ENCODE assay signal across 25 cellular contexts in genomic region chr2:76385943-76386342, GRCh38.
"Had no signal": no experiment of that assay in that cellular context is flagged by ENCODE, and none has a peak within 500 bp of the region (broad histone marks: within the 10 kb centered on the region; RNA-seq: fewer than 3 reads in every experiment).

No MANE protein-coding gene starts in this region.

- ATAC-seq: esophagus mucosa, gastrocnemius medialis, heart right ventricle, left cardiac atrium, left lung, left ventricle myocardium superior, lower lobe of right lung, mucosa of descending colon had no signal

- H3K4me3 Mint-ChIP-seq: dendritic cell treated with granulocyte-macrophage colony-stimulating factor and Interleukin-4, amounts not matched to agents 40 ng/mL and 50 ng/mL, for 4 days; endodermal cell; mesothelial cell of epicardium had no signal

- H3K36me3 ChIP-seq: colonic mucosa, esophagus squamous epithelium, gastrocnemius medialis, heart right ventricle, left lung, lower lobe of right lung had no signal

- H3K27me3 ChIP-seq: colonic mucosa, esophagus squamous epithelium, gastrocnemius medialis, heart right ventricle, left lung had no signal

- H3K27ac Mint-ChIP-seq: dendritic cell treated with granulocyte-macrophage colony-stimulating factor and Interleukin-4, amounts not matched to agents 40 ng/mL and 50 ng/mL, for 4 days; endodermal cell; mesothelial cell of epicardium; naive B cell had no signal

- H3K36me3 Mint-ChIP-seq: mesothelial cell of epicardium, naive B cell had no signal

- H3K27ac ChIP-seq: colonic mucosa, epithelial cell of prostate, esophagus squamous epithelium, gastrocnemius medialis, heart right ventricle, left lung, lower lobe of right lung had no signal

- H3K4me3 ChIP-seq: colonic mucosa, esophagus squamous epithelium, gastrocnemius medialis, heart right ventricle, left lung, lower lobe of right lung, mucosa of descending colon had no signal

- H3K27me3 Mint-ChIP-seq: dendritic cell treated with granulocyte-macrophage colony-stimulating factor and Interleukin-4, amounts not matched to agents 40 ng/mL and 50 ng/mL, for 4 days; naive B cell had no signal

- H3K4me1 Mint-ChIP-seq: mesothelial cell of epicardium, naive B cell had no signal

- DNase-seq: colonic mucosa; cortex of kidney; effector CD4-positive, alpha-beta T cell; effector memory CD4-positive, alpha-beta T cell; endodermal cell; erythroblast; esophagus squamous epithelium; foreskin fibroblast; foreskin melanocyte; gastrocnemius medialis; glutamatergic neuron; head of caudate nucleus; heart right ventricle; hippocampal formation; left cardiac atrium; left lung; left ventricle myocardium superior; lower lobe of right lung; mesenchymal stem cell; mucosa of descending colon; naive B cell had no signal

- H3K9me3 Mint-ChIP-seq: dendritic cell treated with granulocyte-macrophage colony-stimulating factor and Interleukin-4, amounts not matched to agents 40 ng/mL and 50 ng/mL, for 4 days; endodermal cell had no signal

- H3K9me3 ChIP-seq: colonic mucosa, esophagus squamous epithelium, gastrocnemius medialis, heart right ventricle, left lung, lower lobe of right lung, mucosa of descending colon had no signal
